ENCODE assay signal across 13 cellular contexts in the genomic region with DNA sequence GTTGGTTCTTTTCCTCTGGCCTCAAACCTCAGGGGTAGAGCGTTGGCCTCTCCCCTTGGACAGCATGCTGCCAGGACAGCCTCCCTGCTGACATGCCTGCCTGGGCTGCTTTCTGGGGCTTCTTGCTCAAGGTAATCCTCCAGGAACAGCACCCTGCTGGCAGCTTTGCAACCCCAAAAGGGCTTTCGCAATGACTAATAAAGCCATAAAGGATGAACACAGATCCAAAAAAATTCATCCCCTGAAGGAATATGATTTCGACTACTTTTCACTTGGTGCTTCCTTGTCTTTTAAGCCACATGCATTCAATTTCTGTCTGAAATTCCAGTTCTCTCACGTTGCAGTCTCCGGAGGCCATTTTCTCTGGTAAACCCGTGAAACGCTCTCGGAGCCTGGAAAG. TPM values are rescaled to one million over a fixed set of nuclear protein-coding genes. Genes with fewer than 3 reads are reported as not detected.
DNase-seq lines count a peak whose midpoint lies in the region; ATAC-seq and TF ChIP-seq lines count a peak whose summit lies in the region.
"Had no signal": no experiment of that assay in that cellular context is flagged by ENCODE, and none has a peak within 500 bp of the region (broad histone marks: within the 10 kb centered on the region; RNA-seq: fewer than 3 reads in every experiment).

No MANE protein-coding gene starts in this region.

- peak overlapping the region; percentile 48 for H3K4me2 ChIP-seq in smooth muscle cell

- peaks cover 8% of the 10 kb centered on the region for H3F3A ChIP-seq in smooth muscle cell (ENCODE audit: low read depth)

- no peaks in the 10 kb centered on the region for H3K27me3 ChIP-seq in WERI-Rb-1 (ENCODE audit: insufficient read depth, low read depth, severe bottlenecking)
- no peaks in the 10 kb centered on the region for H3K27me3 ChIP-seq in smooth muscle cell (ENCODE audit: low read depth)

- H2AFZ ChIP-seq in smooth muscle cell (ENCODE audit: low read depth), result no peak overlapping the region

- H3K79me2 ChIP-seq in smooth muscle cell (ENCODE audit: low read depth), result no peaks in the 10 kb centered on the region

- no peaks in the 10 kb centered on the region for H4K20me1 ChIP-seq in smooth muscle cell (ENCODE audit: low read depth)

- H3K27ac ChIP-seq in HEK293 (ENCODE audit: extremely low read depth, low read depth, low read length), result no peak overlapping the region
- peak overlapping the region; percentile 72 for H3K27ac ChIP-seq in WERI-Rb-1
- peak overlapping the region; percentile 52 for H3K27ac ChIP-seq in smooth muscle cell (ENCODE audit: low read depth)

- TF ChIP-seq CTCF in HEK293 (tag by site-specific recombination; IDR thresholded peaks at IDR 0.05) (no peak), WERI-Rb-1 (IDR thresholded peaks at IDR 0.05; ENCODE audit: low read depth, low read length) (0 out of 2 replicates have a peak, but pooled peaks have one; percentile 3), smooth muscle cell (IDR thresholded peaks at IDR 0.05; ENCODE audit: borderline replicate concordance, insufficient read depth, poor library complexity, severe bottlenecking) (no peak)

- H3K4me3 ChIP-seq in HEK293 (ENCODE audit: low read depth, low read length) (no peak overlapping the region), WERI-Rb-1 (ENCODE audit: low read depth, low read length) (peak overlapping the region; percentile 15; the same call in 1 of the 2 replicates), smooth muscle cell (no peak overlapping the region)

- CTCF ChIA-PET in HEK293 (lab: Yijun Ruan, JAX), result interaction anchor here (0.8 kb wide), 1 partner anchor 158 kb away, joined by 4 read pairs; no protein-coding TSS in a partner anchor

- WGBS in smooth muscle cell (ENCODE audit: low lambda C conversion rate), result 60% methylated on average over 8 of the region's 8 CpGs

- H3K36me3 ChIP-seq in HEK293 (ENCODE audit: control insufficient read depth in 2 of 2, insufficient read depth in 1 of 2, low read length in 2 of 2) (no peaks in the 10 kb centered on the region), WERI-Rb-1 (no peaks in the 10 kb centered on the region), smooth muscle cell (ENCODE audit: low read depth) (no peaks in the 10 kb centered on the region)

- H3K4me1 ChIP-seq in HEK293 (ENCODE audit: control insufficient read depth, insufficient read depth, low read length), result no peaks in the 10 kb centered on the region
- H3K4me1 ChIP-seq in smooth muscle cell (ENCODE audit: low read depth), result peaks cover 12% of the 10 kb centered on the region

- H3K9ac ChIP-seq in smooth muscle cell (ENCODE audit: low read depth), result no peak overlapping the region

- DNase-seq in WERI-Rb-1 (peak; percentile 61), fibroblast of the conjunctiva (ENCODE audit: low read depth) (peak; percentile 41), smooth muscle cell (lab: John Stamatoyannopoulos, UW; ENCODE audit: unreplicated experiment) (no peak)
- DNase-seq in stimulated activated CD8-positive, alpha-beta memory T cell treated with anti-CD3 and anti-CD28 coated beads, Interleukin-4, amount 100 ng/mL, for 48 hours, result no peak
- no peak for DNase-seq in activated CD8-positive, alpha-beta memory T cell treated with anti-CD3 and anti-CD28 coated beads, Interleukin-2, amount 50 U/mL, for 48 hours
- DNase-seq: activated B cell treated with CpG ODN at 0.5 μM for 24 hours; activated T-cell treated with anti-CD3 and anti-CD28 coated beads, Interleukin-2, amount 50 U/mL, for 72 hours; Calu3; midbrain; NCI-H1694 treated with DMSO at 0.1 percent for 48 hours; NCI-H82 had no signal

- POLR2A ChIA-PET in HEK293 (lab: Yijun Ruan, JAX), result no interaction called here

- H3K9me3 ChIP-seq in HEK293 (ENCODE audit: control insufficient read depth, insufficient read depth, low read depth, low read length) (no peaks in the 10 kb centered on the region; the same call in 1 of the 2 replicates), WERI-Rb-1 (ENCODE audit: severe bottlenecking) (peaks cover 4% of the 10 kb centered on the region), smooth muscle cell (replicated peaks; ENCODE audit: low read depth) (no peaks in the 10 kb centered on the region)

- ATAC-seq in HG02884 (IDR thresholded peaks at IDR 0.05; ENCODE audit: unreplicated experiment), result no peak
- ATAC-seq: activated T-cell treated with anti-CD3 and anti-CD28 coated beads, Interleukin-2, amount 50 U/mL, for 72 hours had no signal

TF ChIP-seq in HEK293, 187 proteins besides CTCF, POLR2A, EP300 and RAD21:
- TF ChIP-seq ZNF10 (tag by site-specific recombination; IDR thresholded peaks at IDR 0.05) (no peak), HOXD13 (CRISPR knock-in tag; IDR thresholded peaks at IDR 0.05; ENCODE audit: borderline replicate concordance) (no peak), ZNF521 (tag by site-specific recombination; IDR thresholded peaks at IDR 0.05) (no peak), GLI2 (tag by site-specific recombination; IDR thresholded peaks at IDR 0.05; ENCODE audit: borderline replicate concordance, low read depth) (no peak), ZBTB17 (tag by site-specific recombination; IDR thresholded peaks at IDR 0.05) (peak; percentile 62), ZIC2 (tag by site-specific recombination; IDR thresholded peaks at IDR 0.05) (peak; percentile 83), ZNF473 (tag by site-specific recombination; IDR thresholded peaks at IDR 0.05) (no peak), ZNF394 (tag by site-specific recombination; IDR thresholded peaks at IDR 0.05; ENCODE audit: borderline replicate concordance) (no peak), ZNF341 (tag by site-specific recombination; IDR thresholded peaks at IDR 0.05; ENCODE audit: low read depth) (no peak)
- TF ChIP-seq, protein P1, sequence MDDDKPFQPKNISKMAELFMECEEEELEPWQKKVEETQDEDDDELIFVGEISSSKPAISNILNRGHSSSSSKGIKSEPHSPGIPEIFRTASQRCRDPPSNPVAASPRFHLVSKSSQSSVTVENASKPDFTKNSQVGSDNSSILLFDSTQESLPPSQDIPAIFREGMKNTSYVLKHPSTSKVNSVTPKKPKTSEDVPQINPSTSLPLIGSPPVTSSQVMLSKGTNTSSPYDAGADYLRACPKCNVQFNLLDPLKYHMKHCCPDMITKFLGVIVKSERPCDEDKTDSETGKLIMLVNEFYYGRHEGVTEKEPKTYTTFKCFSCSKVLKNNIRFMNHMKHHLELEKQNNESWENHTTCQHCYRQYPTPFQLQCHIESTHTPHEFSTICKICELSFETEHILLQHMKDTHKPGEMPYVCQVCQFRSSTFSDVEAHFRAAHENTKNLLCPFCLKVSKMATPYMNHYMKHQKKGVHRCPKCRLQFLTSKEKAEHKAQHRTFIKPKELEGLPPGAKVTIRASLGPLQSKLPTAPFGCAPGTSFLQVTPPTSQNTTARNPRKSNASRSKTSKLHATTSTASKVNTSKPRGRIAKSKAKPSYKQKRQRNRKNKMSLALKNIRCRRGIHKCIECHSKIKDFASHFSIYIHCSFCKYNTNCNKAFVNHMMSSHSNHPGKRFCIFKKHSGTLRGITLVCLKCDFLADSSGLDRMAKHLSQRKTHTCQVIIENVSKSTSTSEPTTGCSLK (tag by site-specific recombination; IDR thresholded peaks at IDR 0.05), result no peak
- TF ChIP-seq, protein P2, sequence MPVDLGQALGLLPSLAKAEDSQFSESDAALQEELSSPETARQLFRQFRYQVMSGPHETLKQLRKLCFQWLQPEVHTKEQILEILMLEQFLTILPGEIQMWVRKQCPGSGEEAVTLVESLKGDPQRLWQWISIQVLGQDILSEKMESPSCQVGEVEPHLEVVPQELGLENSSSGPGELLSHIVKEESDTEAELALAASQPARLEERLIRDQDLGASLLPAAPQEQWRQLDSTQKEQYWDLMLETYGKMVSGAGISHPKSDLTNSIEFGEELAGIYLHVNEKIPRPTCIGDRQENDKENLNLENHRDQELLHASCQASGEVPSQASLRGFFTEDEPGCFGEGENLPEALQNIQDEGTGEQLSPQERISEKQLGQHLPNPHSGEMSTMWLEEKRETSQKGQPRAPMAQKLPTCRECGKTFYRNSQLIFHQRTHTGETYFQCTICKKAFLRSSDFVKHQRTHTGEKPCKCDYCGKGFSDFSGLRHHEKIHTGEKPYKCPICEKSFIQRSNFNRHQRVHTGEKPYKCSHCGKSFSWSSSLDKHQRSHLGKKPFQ (tag by site-specific recombination; IDR thresholded peaks at IDR 0.05), result no peak

RNA-seq across cellular contexts. Expression of a gene that starts 15.1 kb away (rescaled TPM):
- total RNA-seq in smooth muscle cell, result 37.6 and 37.9 TPM in 2 replicates
- 30.1 and 33.4 TPM in 2 replicates for polyA plus RNA-seq in smooth muscle cell

RNA-seq across cellular contexts. Expression of a gene that starts 47.5 kb away (rescaled TPM):
- total RNA-seq in smooth muscle cell, result 34.9 and 37.9 TPM in 2 replicates
- polyA plus RNA-seq in smooth muscle cell, result 38.6 and 47.8 TPM in 2 replicates

Comparison
In these comparisons a context has a peak if more than half of its experiments do, and no peak if none do; other contexts are left out.
1. DNase-seq: peak in WERI-Rb-1 (single experiment) and fibroblast of the conjunctiva (single experiment); none in smooth muscle cell (single experiment), stimulated activated CD8-positive, alpha-beta memory T cell treated with anti-CD3 and anti-CD28 coated beads, Interleukin-4, amount 100 ng/mL, for 48 hours (single experiment) and activated CD8-positive, alpha-beta memory T cell treated with anti-CD3 and anti-CD28 coated beads, Interleukin-2, amount 50 U/mL, for 48 hours (single experiment).